ENCODE assay signal across 9 cellular contexts in the genomic region with DNA sequence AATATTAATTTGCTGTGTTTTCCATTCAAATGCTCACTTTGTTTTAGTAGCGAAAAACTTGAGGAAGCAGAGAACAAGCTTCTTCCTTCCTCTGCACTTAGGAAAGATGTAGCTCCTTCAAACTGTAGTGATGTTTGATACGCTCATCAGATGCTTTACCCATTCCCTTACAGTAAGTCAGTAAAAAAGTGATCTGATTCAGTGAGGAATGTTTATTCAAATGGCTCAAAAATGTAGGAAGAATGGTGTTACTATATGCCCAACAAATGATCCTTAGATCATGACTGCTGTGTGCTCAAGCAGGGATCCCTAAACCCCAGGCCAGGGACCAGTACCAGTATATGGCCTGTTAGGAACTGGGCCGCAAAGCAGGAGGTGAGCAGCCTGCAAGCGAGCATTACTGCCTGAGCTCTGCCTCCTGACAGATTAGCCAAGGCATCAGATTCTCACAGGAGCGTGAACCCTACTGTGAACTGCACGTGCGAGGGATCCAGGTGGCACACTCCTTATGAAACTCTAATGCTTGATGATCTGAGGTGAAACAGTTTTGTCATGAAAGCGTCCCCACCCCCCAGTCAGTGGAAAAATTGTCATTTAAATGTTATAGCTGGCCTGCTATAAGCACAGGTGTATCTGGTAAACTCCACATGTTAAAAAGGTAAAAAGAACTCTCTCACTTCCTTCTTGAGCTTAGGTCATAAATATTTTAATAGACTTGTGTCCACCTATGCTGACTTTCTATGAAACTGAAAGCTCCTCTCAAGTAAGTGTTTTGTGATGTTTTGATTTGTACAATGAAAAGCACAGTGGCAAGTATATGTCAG.
A peak's percentile ranks its signal among the peaks of the same experiment; 100 is the strongest.
DNase-seq lines count a peak whose midpoint lies in the region; ATAC-seq and TF ChIP-seq lines count a peak whose summit lies in the region.
"Had no signal": no experiment of that assay in that cellular context is flagged by ENCODE, and none has a peak within 500 bp of the region (broad histone marks: within the 10 kb centered on the region; RNA-seq: fewer than 3 reads in every experiment).

No MANE protein-coding gene starts in this region.

- H2AFZ ChIP-seq in PC-9 = no peak overlapping the region

- H3K27ac ChIP-seq in PC-9 = peak overlapping the region; percentile 35; the same call in 1 of the 2 replicates
- no peak overlapping the region for H3K27ac ChIP-seq in right lobe of liver
- H3K27ac ChIP-seq in right atrium auricular region = peak overlapping the region in 1 of 2 donors; percentile 28

- BruUV-seq in PC-9 (replicated peaks; lab: Mats Ljungman, UMichigan) = no TSS peak

- H3K9me2 ChIP-seq in PC-9 (ENCODE audit: insufficient read depth) = no peaks in the 10 kb centered on the region

- 74% methylated on average over 3 of the region's 8 CpGs for WGBS in right lobe of liver (ENCODE audit: insufficient coverage, low coverage, low lambda C conversion rate, missing lambda C conversion rate)

- no peaks in the 10 kb centered on the region for H3F3A ChIP-seq in PC-9 (ENCODE audit: insufficient read depth, low read depth)

- no peaks in the 10 kb centered on the region for H3K36me3 ChIP-seq in PC-9 (ENCODE audit: low read depth)
- H3K36me3 ChIP-seq in BE2C = no peaks in the 10 kb centered on the region
- H3K36me3 ChIP-seq in right lobe of liver = no peaks in the 10 kb centered on the region
- H3K36me3 ChIP-seq in right atrium auricular region = no peaks in the 10 kb centered on the region

- H3K4me1 ChIP-seq in PC-9 (replicated peaks; ENCODE audit: insufficient read depth) (peaks cover 11% of the 10 kb centered on the region), BE2C (peaks cover 11% of the 10 kb centered on the region), right lobe of liver (no peaks in the 10 kb centered on the region), right atrium auricular region (peaks cover 0 to 11% of the 10 kb centered on the region in 2 donors)

- ATAC-seq in GM19372 (IDR thresholded peaks at IDR 0.05; ENCODE audit: low read depth, unreplicated experiment) (peak; percentile 89), HG02938 (IDR thresholded peaks at IDR 0.05; ENCODE audit: unreplicated experiment) (peak; percentile 77), right lobe of liver (no peak)

- intact Hi-C loops in PC-9 (cut with micrococcal nuclease; ENCODE audit: unreplicated experiment) (no loop called here), posterior vena cava (cut with DNase I) (loop anchor here in 1 of 2 donors (2.0 kb wide), 1 partner anchor 68 kb away; no protein-coding TSS in a partner anchor), right lobe of liver (cut with DNase I) (no loop called here)

- TF ChIP-seq CTCF in PC-9 (conservative IDR thresholded peaks at IDR 0.05) = no peak
- TF ChIP-seq CTCF in BE2C (IDR thresholded peaks at IDR 0.05; ENCODE audit: low read depth, low read length) = no peak
- no peak for TF ChIP-seq CTCF in right lobe of liver (IDR thresholded peaks at IDR 0.05)
- TF ChIP-seq CTCF in right atrium auricular region (IDR thresholded peaks at IDR 0.05) = no peak

- no peak for TF ChIP-seq POLR2A in right lobe of liver (IDR thresholded peaks at IDR 0.05)

- no peaks in the 10 kb centered on the region for H3K9me3 ChIP-seq in PC-9 (ENCODE audit: insufficient read depth, low read depth)
- no peaks in the 10 kb centered on the region for H3K9me3 ChIP-seq in BE2C
- H3K9me3 ChIP-seq in right lobe of liver = no peaks in the 10 kb centered on the region
- no peaks in the 10 kb centered on the region for H3K9me3 ChIP-seq in right atrium auricular region

- H3K79me2 ChIP-seq in PC-9 (ENCODE audit: low read depth) = no peaks in the 10 kb centered on the region

- H3K27me3 ChIP-seq in PC-9 (ENCODE audit: insufficient read depth, low read depth) (no peaks in the 10 kb centered on the region), BE2C (no peaks in the 10 kb centered on the region), right lobe of liver (no peaks in the 10 kb centered on the region), right atrium auricular region (no peaks in the 10 kb centered on the region)

- peak overlapping the region; percentile 38; the same call in 1 of the 2 replicates for H3K4me2 ChIP-seq in PC-9

- CTCF ChIA-PET in PC-9 (lab: Charles Lee) = interaction anchor here (0.6 kb wide), 1 partner anchor 817 kb away, joined by 3 read pairs; no protein-coding TSS in a partner anchor

- peak; percentile 62 for DNase-seq in EH (ENCODE audit: low read depth)
- DNase-seq in PC-9 = no peak
- DNase-seq in BE2C = no peak
- no peak for DNase-seq in posterior vena cava (ENCODE audit: low spot score)
- no peak for DNase-seq in right lobe of liver
- DNase-seq in right atrium auricular region (ENCODE audit: low spot score) = no peak
- DNase-seq: NCI-H2081 treated with DMSO at 0.1 percent for 48 hours had no signal

- H3K4me3 ChIP-seq in PC-9 (no peak overlapping the region), BE2C (ENCODE audit: low read depth, low read length) (no peak overlapping the region), right lobe of liver (no peak overlapping the region), right atrium auricular region (no peak overlapping the region)

- POLR2A ChIA-PET in PC-9 (lab: Charles Lee; ENCODE audit: unreplicated experiment) = no interaction called here

- H4K20me1 ChIP-seq in PC-9 (ENCODE audit: insufficient read depth) = no peaks in the 10 kb centered on the region

Comparison
In these comparisons a context has a peak if more than half of its experiments do, and no peak if none do; other contexts are left out.
1. ATAC-seq: peak in GM19372 (single experiment) and HG02938 (single experiment); none in right lobe of liver (0 of 4).